In the genomic region with DNA sequence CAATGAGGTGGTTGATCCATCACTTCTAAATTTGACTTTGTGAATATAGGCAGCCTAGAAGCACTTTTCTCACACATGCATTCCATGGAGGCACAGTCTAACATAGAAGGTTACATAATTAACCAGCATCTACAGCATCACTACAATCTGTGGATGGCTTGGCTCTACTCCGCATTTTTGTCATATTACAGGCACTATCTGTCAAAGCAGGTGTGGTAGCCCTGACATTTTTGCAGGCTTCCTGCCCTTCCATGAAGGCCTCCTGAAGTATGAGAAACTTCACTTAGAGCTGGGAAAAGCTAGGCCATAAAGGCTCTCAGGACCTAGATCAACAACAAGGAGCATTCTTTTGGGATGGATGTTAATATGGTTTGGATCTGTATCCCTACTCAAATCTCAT, we compare ENCODE assay signal across 6 cellular contexts.
"Had no signal": no experiment of that assay in that cellular context is flagged by ENCODE, and none has a peak within 500 bp of the region (broad histone marks: within the 10 kb centered on the region; RNA-seq: fewer than 3 reads in every experiment).

No MANE protein-coding gene starts in this region.

- H3K4me1 Mint-ChIP-seq: IgD-negative memory B cell had no signal

- ATAC-seq: HepG2, K562 had no signal

- H3K27ac ChIP-seq: HL-60 had no signal

- FAIRE-seq: HepG2, HTR-8/SVneo, K562 had no signal

- H3K27ac Mint-ChIP-seq: IgD-negative memory B cell had no signal

- H3K4me3 ChIP-seq: K562 had no signal

- DNase-seq: IMR-90 had no signal

- H3K9me3 Mint-ChIP-seq: IgD-negative memory B cell had no signal

- H3K27me3 Mint-ChIP-seq: IgD-negative memory B cell had no signal

- H3K36me3 Mint-ChIP-seq: IgD-negative memory B cell had no signal

- H3K4me3 Mint-ChIP-seq: IgD-negative memory B cell had no signal
